In the genomic region with DNA sequence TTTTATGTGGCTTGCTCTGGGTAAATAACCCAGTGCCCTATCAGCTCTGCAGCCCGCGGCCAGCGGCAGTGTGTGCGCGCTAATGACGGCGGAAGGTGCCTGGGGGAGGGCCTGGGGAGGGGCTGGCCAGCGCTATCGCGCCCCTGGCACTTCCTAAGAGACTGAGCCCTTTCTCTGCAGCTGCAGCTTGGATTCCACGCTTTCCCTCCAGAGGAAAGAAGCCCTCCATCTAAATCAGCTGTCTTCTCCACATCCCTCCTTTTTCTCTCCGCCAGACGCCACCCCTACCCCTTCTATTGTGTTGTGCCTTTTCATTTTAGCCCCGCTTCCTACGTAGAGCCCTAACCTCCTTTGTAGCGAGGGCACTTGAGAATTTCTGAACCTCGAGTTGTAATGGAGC, we compare ENCODE assay signal across 8 cellular contexts. TPM values are rescaled to one million over a fixed set of nuclear protein-coding genes. Genes with fewer than 3 reads are reported as not detected.
A peak's percentile ranks its signal among the peaks of the same experiment; 100 is the strongest.
DNase-seq lines count a peak whose midpoint lies in the region; ATAC-seq, FAIRE-seq and TF ChIP-seq lines count a peak whose summit lies in the region.

No MANE protein-coding gene starts in this region.

- in situ Hi-C loops in G401 (cut with HindIII; ENCODE audit: low sequenced_read_pairs) = no loop called here

- no peak overlapping the region for H3K27ac ChIP-seq in mesendoderm (ENCODE audit: low read depth, low read length)

- peak overlapping the region; percentile 77 for H3K56ac ChIP-seq in mesendoderm (ENCODE audit: low read length)

- H3K79me1 ChIP-seq in mesendoderm (ENCODE audit: low read length) = no peaks in the 10 kb centered on the region

- DNase-seq in G401 (ENCODE audit: low spot score) = peak; percentile 53
- DNase-seq in NCI-H345 (lab: John Stamatoyannopoulos, UW) = peak; percentile 65
- no peak for DNase-seq in cardiac fibroblast (ENCODE audit: low read depth in 2 of 2)
- peak; percentile 51 for DNase-seq in mesendoderm
- no peak for DNase-seq in midbrain (lab: John Stamatoyannopoulos, UW)
- DNase-seq in H54 (ENCODE audit: insufficient read length, low spot score) = no peak

- H3K4me2 ChIP-seq in mesendoderm (ENCODE audit: low read length) = peak overlapping the region; percentile 41

- H3K4ac ChIP-seq in mesendoderm (ENCODE audit: low read depth, low read length) = no peak overlapping the region

- H3K79me2 ChIP-seq in mesendoderm (ENCODE audit: control insufficient read depth, insufficient read depth, low read length) = no peaks in the 10 kb centered on the region

- H2BK15ac ChIP-seq in mesendoderm (replicated peaks; ENCODE audit: low read depth) = no peak overlapping the region

- no peak overlapping the region for H4K5ac ChIP-seq in mesendoderm (ENCODE audit: low read length)

- H3K9ac ChIP-seq in mesendoderm (ENCODE audit: low read length) = peak overlapping the region; percentile 57

- peaks cover 3% of the 10 kb centered on the region for H3K4me1 ChIP-seq in mesendoderm (ENCODE audit: control insufficient read depth, low read depth, low read length)

- peak overlapping the region; percentile 52 to 56 for H3K4me3 ChIP-seq in cardiac fibroblast (replicated peaks in 1 of 2; ENCODE audit: low read depth in 2 of 2, low read length in 2 of 2)
- H3K4me3 ChIP-seq in mesendoderm (ENCODE audit: low read length) = peak overlapping the region; percentile 32

- no peak overlapping the region for H3K18ac ChIP-seq in mesendoderm (ENCODE audit: low read length)

- H4K8ac ChIP-seq in mesendoderm (ENCODE audit: low read depth, low read length) = no peak overlapping the region

- no peak overlapping the region for H2AK5ac ChIP-seq in mesendoderm (ENCODE audit: low read length)

- TF ChIP-seq CTCF in cardiac fibroblast (IDR thresholded peaks at IDR 0.05; ENCODE audit: low read depth, low read length) = no peak

- H3K23ac ChIP-seq in mesendoderm (ENCODE audit: low read length) = no peak overlapping the region

- whole genome bisulfite sequencing in mesendoderm (ENCODE audit: extremely low coverage, insufficient coverage, low lambda C conversion rate) = no CpG with 5 or more reads among the region's 17 CpGs

- ATAC-seq in HG03175 (IDR thresholded peaks at IDR 0.05; ENCODE audit: unreplicated experiment) (no peak), GM21717 (IDR thresholded peaks at IDR 0.05; ENCODE audit: unreplicated experiment) (no peak)

- H3K27me3 ChIP-seq in mesendoderm (ENCODE audit: insufficient read depth, low read length, poor library complexity) = no peaks in the 10 kb centered on the region

- no peak for FAIRE-seq in H54 (lab: Jason Lieb, UNC)

- no peak overlapping the region for H2BK5ac ChIP-seq in mesendoderm (ENCODE audit: low read length)

- no peak for TF ChIP-seq POLR2A in H54 (IDR thresholded peaks at IDR 0.05; ENCODE audit: low read depth, low read length)

- no peak overlapping the region for H2BK120ac ChIP-seq in mesendoderm (ENCODE audit: low read depth, low read length)

- H3K36me3 ChIP-seq in mesendoderm (ENCODE audit: control insufficient read depth, insufficient read depth, low read length) = no peaks in the 10 kb centered on the region

RNA-seq across cellular contexts. Expression of gene RAB3C, which starts 0.9 kb away (rescaled TPM):
- not detected in 2 replicates for total RNA-seq in G401 (2014; rRNA removed; shearing (Covaris generic))
- 5.6 TPM for polyA plus RNA-seq in mesendoderm (2013, experiment 1 of 2)
- polyA plus RNA-seq in mesendoderm (2013, experiment 2 of 2) = 4.1 TPM

Comparison
In these comparisons a context has a peak if more than half of its experiments do, and no peak if none do; other contexts are left out.
1. DNase-seq: peak in G401 (single experiment), NCI-H345 (single experiment) and mesendoderm (single experiment); none in cardiac fibroblast (0 of 2), midbrain (single experiment) and H54 (single experiment).